1 cellular context compared by ENCODE assay signal in genomic region chr7:73607692-73607983, GRCh38.
TF ChIP-seq lines count a peak whose summit lies in the region.

No MANE protein-coding gene starts in this region.

TF ChIP-seq in HepG2, 621 proteins besides CTCF, POLR2A, EP300 and RAD21:
- TF ChIP-seq ZFP36 (IDR thresholded peaks at IDR 0.05; ENCODE audit: borderline replicate concordance, low read depth, low read length, partially characterized antibody) = peak; percentile 67
- TF ChIP-seq, protein P1, sequence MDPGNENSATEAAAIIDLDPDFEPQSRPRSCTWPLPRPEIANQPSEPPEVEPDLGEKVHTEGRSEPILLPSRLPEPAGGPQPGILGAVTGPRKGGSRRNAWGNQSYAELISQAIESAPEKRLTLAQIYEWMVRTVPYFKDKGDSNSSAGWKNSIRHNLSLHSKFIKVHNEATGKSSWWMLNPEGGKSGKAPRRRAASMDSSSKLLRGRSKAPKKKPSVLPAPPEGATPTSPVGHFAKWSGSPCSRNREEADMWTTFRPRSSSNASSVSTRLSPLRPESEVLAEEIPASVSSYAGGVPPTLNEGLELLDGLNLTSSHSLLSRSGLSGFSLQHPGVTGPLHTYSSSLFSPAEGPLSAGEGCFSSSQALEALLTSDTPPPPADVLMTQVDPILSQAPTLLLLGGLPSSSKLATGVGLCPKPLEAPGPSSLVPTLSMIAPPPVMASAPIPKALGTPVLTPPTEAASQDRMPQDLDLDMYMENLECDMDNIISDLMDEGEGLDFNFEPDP (CRISPR knock-in tag; conservative IDR thresholded peaks at IDR 0.05) = 0 out of 2 replicates have a peak, but pooled peaks have one; percentile 10
